Comparison of ENCODE assay signal across 18 cellular contexts in genomic region chr21:38825269-38825668, GRCh38. TPM values are rescaled to one million over a fixed set of nuclear protein-coding genes. Genes with fewer than 3 reads are reported as not detected.
DNase-seq lines count a peak whose midpoint lies in the region; ATAC-seq and TF ChIP-seq lines count a peak whose summit lies in the region.
"Had no signal": no experiment of that assay in that cellular context is flagged by ENCODE, and none has a peak within 500 bp of the region (broad histone marks: within the 10 kb centered on the region; RNA-seq: fewer than 3 reads in every experiment).

No MANE protein-coding gene starts in this region.

- H3K4me2 ChIP-seq in H9 (ENCODE audit: insufficient read depth, insufficient read length, low read length), result no peak overlapping the region
- H3K4me2 ChIP-seq: neural progenitor cell had no signal

- H3K79me2 ChIP-seq in H9 (ENCODE audit: insufficient read depth, low read length), result no peaks in the 10 kb centered on the region

- no peaks in the 10 kb centered on the region for H3K23me2 ChIP-seq in H9 (ENCODE audit: insufficient read length, low read depth, low read length, poor library complexity, severe bottlenecking)

- no peak overlapping the region for H4K8ac ChIP-seq in H9 (replicated peaks; ENCODE audit: insufficient read length, low read depth, low read length)

- no peaks in the 10 kb centered on the region; the same call in 1 of the 2 replicates for H3K27me3 Mint-ChIP-seq in H9 (ENCODE audit: low read depth)

- H3K27me3 ChIP-seq in Peyer's patch (no peaks in the 10 kb centered on the region), mucosa of rectum (ENCODE audit: control insufficient read depth in 2 of 2, insufficient read depth in 2 of 2, low read length in 2 of 2) (no peaks in the 10 kb centered on the region), upper lobe of left lung (no peaks in the 10 kb centered on the region), H9 (ENCODE audit: insufficient read depth, low read length) (no peaks in the 10 kb centered on the region)
- H3K27me3 ChIP-seq: neural progenitor cell, suprapubic skin had no signal

- H3K9me3 Mint-ChIP-seq in H9, result peaks cover 0 to 3% of the 10 kb centered on the region in 2 experiments; a peak in 2 of 5 replicates
- H3K9me3 Mint-ChIP-seq: activated T-cell treated with anti-CD3 and anti-CD28 coated beads, Interleukin-2, amount 50 U/mL, for 72 hours had no signal

- H3K4ac ChIP-seq in H9 (ENCODE audit: low read depth, low read length), result no peak overlapping the region

- H2BK5ac ChIP-seq in H9 (ENCODE audit: insufficient read length, low read length), result no peak overlapping the region

- no peaks in the 10 kb centered on the region for H3K9me3 ChIP-seq in Peyer's patch
- H3K9me3 ChIP-seq in mucosa of rectum (ENCODE audit: control insufficient read depth in 2 of 2, low read length in 2 of 2), result no peaks in the 10 kb centered on the region
- H3K9me3 ChIP-seq in upper lobe of left lung, result peaks cover 0 to 4% (median 0%) of the 10 kb centered on the region in 4 donors
- no peaks in the 10 kb centered on the region for H3K9me3 ChIP-seq in H9 (ENCODE audit: control insufficient read depth, low read depth, low read length)
- H3K9me3 ChIP-seq: suprapubic skin had no signal

- H3K18ac ChIP-seq in H9 (ENCODE audit: insufficient read length, low read depth, low read length), result no peak overlapping the region

- no peaks in the 10 kb centered on the region for H3K79me1 ChIP-seq in H9 (ENCODE audit: insufficient read depth, low read depth, low read length, poor library complexity, severe bottlenecking)

- H3K23ac ChIP-seq in H9 (ENCODE audit: insufficient read length, low read depth, low read length), result no peak overlapping the region

- H3K27ac ChIP-seq in Peyer's patch (peak overlapping the region in 3 of 4 donors; percentile 52 to 83 (median 82)), epithelial cell of prostate (peak overlapping the region; percentile 88), mucosa of rectum (ENCODE audit: low read depth in 2 of 2, low read length in 2 of 2) (peak overlapping the region; percentile 78 to 86), upper lobe of left lung (peak overlapping the region in 3 of 4 donors; percentile 72 to 84 (median 80)), H9 (ENCODE audit: insufficient read length, low read depth, low read length) (no peak overlapping the region)
- H3K27ac ChIP-seq: neural progenitor cell had no signal

- H2BK120ac ChIP-seq in H9 (ENCODE audit: low read depth, low read length, poor library complexity, severe bottlenecking), result no peak overlapping the region

- H3K36me3 Mint-ChIP-seq in H9 (ENCODE audit: insufficient read depth in 1 of 3, low read depth in 3 of 3), result peaks cover 44 to 55% (median 49%) of the 10 kb centered on the region in 3 experiments

- no peak overlapping the region for H4K5ac ChIP-seq in H9 (ENCODE audit: insufficient read length, low read depth, low read length)

- no peak overlapping the region for H3K56ac ChIP-seq in H9 (ENCODE audit: insufficient read length, low read depth, low read length)

- no peak overlapping the region for H2BK12ac ChIP-seq in H9 (ENCODE audit: insufficient read length, low read depth, low read length)

- no peak overlapping the region for H3K14ac ChIP-seq in H9 (ENCODE audit: insufficient read depth, low read length)

- H3K4me3 Mint-ChIP-seq in H9, result no peak overlapping the region
- H3K4me3 Mint-ChIP-seq: activated T-cell treated with anti-CD3 and anti-CD28 coated beads, Interleukin-2, amount 50 U/mL, for 72 hours; mesothelial cell of epicardium; neural progenitor cell had no signal

- H4K91ac ChIP-seq in H9 (ENCODE audit: insufficient read length, low read depth, low read length), result no peak overlapping the region

- no peak for ATAC-seq in upper lobe of left lung (ENCODE audit: low FRiP score in 2 of 2)
- no peak for ATAC-seq in HG02884 (IDR thresholded peaks at IDR 0.05; ENCODE audit: unreplicated experiment)
- ATAC-seq: activated T-cell treated with anti-CD3 and anti-CD28 coated beads, Interleukin-2, amount 50 U/mL, for 72 hours had no signal

- TF ChIP-seq EP300 in upper lobe of left lung (IDR thresholded peaks at IDR 0.05), result no peak

- no peak overlapping the region for H3K9ac ChIP-seq in mucosa of rectum (ENCODE audit: low read depth in 1 of 2, low read length in 2 of 2)
- no peak overlapping the region for H3K9ac ChIP-seq in H9 (ENCODE audit: extremely low read depth, insufficient read length, low read length)
- H3K9ac ChIP-seq: neural progenitor cell had no signal

- H3K4me1 Mint-ChIP-seq in H9, result peaks cover 0 to 2% of the 10 kb centered on the region in 2 experiments; a peak in 1 of 4 replicates
- H3K4me1 Mint-ChIP-seq: neural progenitor cell had no signal

- no peaks in the 10 kb centered on the region for H4K20me1 ChIP-seq in H9 (ENCODE audit: control insufficient read depth, insufficient read depth, insufficient read length)

- no peak for TF ChIP-seq POLR2A in Peyer's patch (IDR thresholded peaks at IDR 0.05)
- TF ChIP-seq POLR2A in upper lobe of left lung (IDR thresholded peaks at IDR 0.05), result no peak

- no peak overlapping the region for H3T11ph ChIP-seq in H9 (ENCODE audit: low read length)

- peaks cover 0 to 42% (median 10%) of the 10 kb centered on the region in 4 donors for H3K4me1 ChIP-seq in Peyer's patch
- H3K4me1 ChIP-seq in mucosa of rectum (ENCODE audit: control insufficient read depth in 2 of 2, insufficient read depth in 2 of 2, low read length in 2 of 2), result peaks cover 36 to 48% of the 10 kb centered on the region in 2 donors
- H3K4me1 ChIP-seq in upper lobe of left lung, result peaks cover 45 to 51% (median 45%) of the 10 kb centered on the region in 4 donors
- no peaks in the 10 kb centered on the region for H3K4me1 ChIP-seq in H9 (ENCODE audit: insufficient read depth, low read length)
- H3K4me1 ChIP-seq: neural progenitor cell had no signal

- H2AFZ ChIP-seq in H9 (ENCODE audit: low read length), result no peak overlapping the region
- H2AFZ ChIP-seq: neural progenitor cell had no signal

- H3K36me3 ChIP-seq in Peyer's patch, result peaks cover 0 to 40% (median 6%) of the 10 kb centered on the region in 3 donors
- H3K36me3 ChIP-seq in mucosa of rectum (ENCODE audit: control insufficient read depth in 2 of 2, insufficient read depth in 2 of 2, low read length in 2 of 2), result peaks cover 29 to 44% of the 10 kb centered on the region in 2 donors
- peaks cover 23 to 43% (median 33%) of the 10 kb centered on the region in 4 donors for H3K36me3 ChIP-seq in upper lobe of left lung

- 90 to 97% methylated on average over 4 of the region's 4 CpGs for WGBS in upper lobe of left lung, 2 donors
- WGBS in H9 (ENCODE audit: extremely low coverage, insufficient read length, low lambda C conversion rate), result no CpG with 5 or more reads among the region's 4 CpGs

- TF ChIP-seq CTCF in Peyer's patch (IDR thresholded peaks at IDR 0.05) (no peak), upper lobe of left lung (IDR thresholded peaks at IDR 0.05) (no peak), H9 (conservative IDR thresholded peaks at IDR 0.05) (no peak)

- no peak overlapping the region for H3K4me3 ChIP-seq in Peyer's patch
- no peak overlapping the region for H3K4me3 ChIP-seq in mucosa of rectum (ENCODE audit: low read length in 2 of 2)
- H3K4me3 ChIP-seq in upper lobe of left lung, result no peak overlapping the region
- H3K4me3 ChIP-seq: neural progenitor cell, suprapubic skin had no signal

- no peak overlapping the region for H2BK20ac ChIP-seq in H9 (ENCODE audit: low read depth, low read length, poor library complexity, severe bottlenecking)

- H2AK5ac ChIP-seq in H9 (ENCODE audit: insufficient read length, low read length), result no peak overlapping the region

- no peak overlapping the region for H2BK15ac ChIP-seq in H9 (ENCODE audit: low read depth, low read length)

- no peak overlapping the region for H3K27ac Mint-ChIP-seq in H9
- H3K27ac Mint-ChIP-seq: activated T-cell treated with anti-CD3 and anti-CD28 coated beads, Interleukin-2, amount 50 U/mL, for 72 hours; mesothelial cell of epicardium; neural progenitor cell had no signal

- DNase-seq in Peyer's patch, result no peak
- DNase-seq in epithelial cell of prostate (ENCODE audit: low read depth, low spot score), result no peak
- DNase-seq in upper lobe of left lung, result no peak
- no peak for DNase-seq in H9
- no peak for DNase-seq in NCI-H2171 (lab: John Stamatoyannopoulos, UW)
- DNase-seq: activated CD4-positive, alpha-beta T cell treated with anti-CD3 and anti-CD28 coated beads for 1 hour; activated naive CD4-positive, alpha-beta T cell treated with anti-CD3 and anti-CD28 coated beads, Interleukin-2, amount 50 U/mL, for 16 hours; activated T-cell treated with anti-CD3 and anti-CD28 coated beads, Interleukin-2, amount 50 U/mL, for 72 hours; Calu3; HCEC 1CT; NCI-H1694; NCI-H82; T-helper 9 cell had no signal

RNA-seq across cellular contexts. Expression of gene ETS2, which starts 19.5 kb away (rescaled TPM):
- 100 to 1,000 TPM; 127 to 186 (median 147) TPM for total RNA-seq in Peyer's patch
- 100 to 1,000 TPM in 5 of 6 donors, 10 to 100 TPM in 1; 70.2 to 215 (median 143) TPM for total RNA-seq in upper lobe of left lung
- total RNA-seq in H9 (2021), result 32.7 and 35.3 TPM in 2 replicates
